Comparison of ENCODE assay signal across 18 cellular contexts in the genomic region with DNA sequence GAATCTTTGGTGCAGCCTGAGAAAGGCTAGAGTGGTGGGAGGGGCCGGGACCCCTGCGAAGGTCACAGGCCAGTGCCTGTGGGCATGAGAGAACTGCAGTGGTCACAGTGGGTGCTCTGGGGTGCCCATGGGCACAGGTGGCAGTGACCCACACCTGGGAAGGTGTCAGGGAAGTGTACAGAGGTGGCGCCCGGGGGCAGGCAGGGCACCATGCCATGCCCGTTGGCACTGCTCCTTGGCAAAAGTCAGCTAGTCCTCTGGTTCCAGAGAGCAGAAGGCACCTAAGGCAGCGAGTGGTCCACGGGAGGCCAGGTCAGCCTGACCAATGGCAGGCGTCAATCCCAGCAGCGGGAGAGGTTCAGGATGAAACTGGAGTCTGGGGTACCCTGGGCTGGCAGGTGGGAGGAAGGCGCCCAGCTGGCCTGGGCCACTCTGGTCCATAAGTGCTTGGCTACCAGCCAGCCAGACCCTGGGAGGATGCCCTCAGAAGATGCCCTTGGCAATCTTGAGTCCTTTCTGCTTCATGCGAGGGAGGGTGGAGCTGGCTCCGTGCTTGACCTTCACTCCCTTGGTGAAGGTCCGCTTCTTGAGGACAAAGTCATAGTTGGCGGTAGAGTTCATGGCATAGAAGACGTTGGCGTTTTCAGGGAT. TPM values are rescaled to one million over a fixed set of nuclear protein-coding genes. Genes with fewer than 3 reads are reported as not detected.
"Had no signal": no experiment of that assay in that cellular context is flagged by ENCODE, and none has a peak within 500 bp of the region (broad histone marks: within the 10 kb centered on the region; RNA-seq: fewer than 3 reads in every experiment).

No MANE protein-coding gene starts in this region.

- H3K4me3 ChIP-seq: adrenal gland, lung, psoas muscle, tibial nerve had no signal

- H3K27ac ChIP-seq: adrenal gland, psoas muscle, tibial nerve, VCaP had no signal

- H3K27ac Mint-ChIP-seq: activated CD8-positive, alpha-beta T cell treated with anti-CD3 and anti-CD28 coated beads for 36 hours; naive thymus-derived CD8-positive, alpha-beta T cell had no signal

- ATAC-seq: activated CD8-positive, alpha-beta T cell treated with anti-CD3 and anti-CD28 coated beads for 36 hours; naive thymus-derived CD8-positive, alpha-beta T cell; psoas muscle had no signal

- H3K4me1 ChIP-seq: adrenal gland, psoas muscle, tibial nerve had no signal

- DNase-seq: activated CD4-positive, alpha-beta T cell treated with anti-CD3 and anti-CD28 coated beads for 4 hours; activated CD8-positive, alpha-beta memory T cell treated with anti-CD3 and anti-CD28 coated beads, Interleukin-2, amount 50 U/mL, for 48 hours; activated CD8-positive, alpha-beta T cell treated with anti-CD3 and anti-CD28 coated beads for 36 hours; activated naive CD4-positive, alpha-beta T cell treated with anti-CD3 and anti-CD28 coated beads, Interleukin-2, amount 50 U/mL, for 16 hours; central memory CD4-positive, alpha-beta T cell; cortex of kidney; effector memory CD4-positive, alpha-beta T cell; hippocampal formation; kidney glomerular epithelial cell; occipital lobe; psoas muscle; T-helper 9 cell had no signal

- H3K27me3 Mint-ChIP-seq: activated CD8-positive, alpha-beta T cell treated with anti-CD3 and anti-CD28 coated beads for 36 hours; naive thymus-derived CD8-positive, alpha-beta T cell had no signal

- H3K4me3 Mint-ChIP-seq: activated CD8-positive, alpha-beta T cell treated with anti-CD3 and anti-CD28 coated beads for 36 hours; naive thymus-derived CD8-positive, alpha-beta T cell had no signal

RNA-seq across cellular contexts. Expression of gene CEL, which starts 36.4 kb away (rescaled TPM):
- total RNA-seq: occipital lobe, SK-MEL-5 had no signal
